ENCODE assay signal across 8 cellular contexts in the genomic region with DNA sequence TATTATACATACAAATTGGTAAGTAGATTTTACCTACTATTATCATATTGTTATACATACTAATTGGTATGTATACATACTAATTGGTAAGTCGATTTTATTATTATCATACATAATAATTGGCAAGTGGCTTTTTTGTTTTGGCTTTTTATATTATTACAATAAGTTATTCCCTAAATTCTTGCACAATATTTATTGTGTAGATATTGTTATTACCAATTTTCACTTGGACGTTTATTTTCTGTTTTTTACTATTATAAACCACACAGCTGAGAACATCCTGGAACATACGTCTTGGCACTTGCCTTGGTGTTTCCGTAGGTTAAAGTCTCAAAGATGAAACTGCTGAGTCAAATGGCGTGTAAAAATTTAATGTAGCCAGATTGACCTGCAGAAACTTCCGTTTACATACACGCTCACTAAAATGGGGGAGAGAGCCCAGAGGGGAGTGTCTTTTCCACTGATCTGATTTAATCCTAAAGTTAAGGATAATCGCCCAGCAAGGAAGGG. TPM values are rescaled to one million over a fixed set of nuclear protein-coding genes. Genes with fewer than 3 reads are reported as not detected.
DNase-seq lines count a peak whose midpoint lies in the region; ATAC-seq and TF ChIP-seq lines count a peak whose summit lies in the region.

No MANE protein-coding gene starts in this region.

- peak; percentile 9 for ATAC-seq in GM21737 (IDR thresholded peaks at IDR 0.05; ENCODE audit: unreplicated experiment)

- TF ChIP-seq EP300 in ovary (IDR thresholded peaks at IDR 0.05) = no peak

- peak overlapping the region; percentile 98 to 99 for H3K27ac ChIP-seq in ovary

- H3K4me3 ChIP-seq in endocrine pancreas (ENCODE audit: control insufficient read depth, insufficient read depth, low read length) (peak overlapping the region; percentile 58), ovary (peak overlapping the region; percentile 83)

- DNase-seq in CD1c-positive myeloid dendritic cell (ENCODE audit: extremely low spot score) (peak; percentile 64), ovary (no peak), NCI-H1930 (lab: John Stamatoyannopoulos, UW) (no peak), NCI-H2227 treated with DMSO at 0.1 percent for 48 hours (lab: John Stamatoyannopoulos, UW) (no peak), HEK293T (ENCODE audit: extremely low spot score) (no peak)

- no peaks in the 10 kb centered on the region for H3K36me3 ChIP-seq in endocrine pancreas (ENCODE audit: control insufficient read depth, insufficient read depth, low read length)
- H3K36me3 ChIP-seq in ovary = no peaks in the 10 kb centered on the region

- intact Hi-C loops in ovary (cut with DNase I) = no loop called here

- H3K9ac ChIP-seq in endocrine pancreas (ENCODE audit: control insufficient read depth, insufficient read depth, low read length) = no peak overlapping the region

- TF ChIP-seq POLR2A in ovary (IDR thresholded peaks at IDR 0.05) = no peak

- CTCF ChIA-PET in HEK293T (lab: Yijun Ruan, JAX) = interaction anchor here (1.2 kb wide), 2 partner anchors 11 to 12 kb away, joined by 3 to 5 read pairs; no protein-coding TSS in a partner anchor

- WGBS in ovary, 3 donors = 3 to 6% (median 5%) methylated on average over 8 of the region's 8 CpGs

- H3K4me1 ChIP-seq in endocrine pancreas (ENCODE audit: control insufficient read depth, insufficient read depth, low read length) (no peaks in the 10 kb centered on the region), ovary (ENCODE audit: insufficient read depth) (no peaks in the 10 kb centered on the region)

- H3K9me3 ChIP-seq in endocrine pancreas (ENCODE audit: control insufficient read depth, low read length) = no peaks in the 10 kb centered on the region
- H3K9me3 ChIP-seq in ovary = no peaks in the 10 kb centered on the region

- H3K27me3 ChIP-seq in endocrine pancreas (ENCODE audit: control insufficient read depth, insufficient read depth, low read length) = no peaks in the 10 kb centered on the region
- no peaks in the 10 kb centered on the region for H3K27me3 ChIP-seq in ovary

- TF ChIP-seq CTCF in ovary (IDR thresholded peaks at IDR 0.05) = no peak

- POLR2A ChIA-PET in HEK293T (lab: Yijun Ruan, JAX) = interaction anchor here (0.7 to 2.3 kb wide), 13 partner anchors 9 to 179 kb away, joined by 3 to 22 read pairs (median 5); partner anchors contain the start of gene PHOSPHO1

TF ChIP-seq in PFSK-1, 5 proteins besides CTCF, POLR2A, EP300 and RAD21:
- 0 out of 2 replicates have a peak, but pooled peaks have one; percentile 18 for TF ChIP-seq TAF1 (IDR thresholded peaks at IDR 0.05; ENCODE audit: borderline replicate concordance, insufficient read depth, low read length)
- no peak for TF ChIP-seq FOXP2 (optimal IDR thresholded peaks at IDR 0.05; ENCODE audit: borderline replicate concordance, extremely low read depth, extremely low read length, insufficient read depth)

TF ChIP-seq in HEK293T, 16 proteins besides CTCF, POLR2A, EP300 and RAD21:
- TF ChIP-seq, protein P1, sequence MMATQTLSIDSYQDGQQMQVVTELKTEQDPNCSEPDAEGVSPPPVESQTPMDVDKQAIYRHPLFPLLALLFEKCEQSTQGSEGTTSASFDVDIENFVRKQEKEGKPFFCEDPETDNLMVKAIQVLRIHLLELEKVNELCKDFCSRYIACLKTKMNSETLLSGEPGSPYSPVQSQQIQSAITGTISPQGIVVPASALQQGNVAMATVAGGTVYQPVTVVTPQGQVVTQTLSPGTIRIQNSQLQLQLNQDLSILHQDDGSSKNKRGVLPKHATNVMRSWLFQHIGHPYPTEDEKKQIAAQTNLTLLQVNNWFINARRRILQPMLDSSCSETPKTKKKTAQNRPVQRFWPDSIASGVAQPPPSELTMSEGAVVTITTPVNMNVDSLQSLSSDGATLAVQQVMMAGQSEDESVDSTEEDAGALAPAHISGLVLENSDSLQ (IDR thresholded peaks at IDR 0.05) = no peak
- TF ChIP-seq SP1 (IDR thresholded peaks at IDR 0.05) (no peak), SUZ12 (IDR thresholded peaks at IDR 0.05) (no peak), FOXM1 (IDR thresholded peaks at IDR 0.05; ENCODE audit: borderline replicate concordance) (no peak), TARDBP (IDR thresholded peaks at IDR 0.05) (no peak), CTBP1 (IDR thresholded peaks at IDR 0.05; ENCODE audit: borderline replicate concordance) (no peak), FOXA1 (IDR thresholded peaks at IDR 0.05) (no peak), BHLHE40 (IDR thresholded peaks at IDR 0.05; ENCODE audit: borderline replicate concordance) (no peak), ARNT (IDR thresholded peaks at IDR 0.05) (no peak), NFRKB (IDR thresholded peaks at IDR 0.05) (no peak), HDGF (IDR thresholded peaks at IDR 0.05; ENCODE audit: borderline replicate concordance) (no peak), FOXK2 (IDR thresholded peaks at IDR 0.05) (no peak), L3MBTL2 (conservative IDR thresholded peaks at IDR 0.05) (no peak), ELF4 (IDR thresholded peaks at IDR 0.05) (no peak), ZNF384 (IDR thresholded peaks at IDR 0.05) (no peak), LEF1 (IDR thresholded peaks at IDR 0.05; ENCODE audit: borderline replicate concordance) (no peak)

RNA-seq across cellular contexts. Expression of gene GNGT2, which starts 18.9 kb away (rescaled TPM):
- polyA plus RNA-seq in PFSK-1 (2012; ENCODE audit: insufficient read length, low read depth) = not detected
- 1 to 10 TPM in 6 of 7 donors, under 1 TPM in 1; 0.48 to 2.9 (median 1.5) TPM for total RNA-seq in ovary
- 1 to 10 TPM; 2.6 to 4.6 TPM for polyA plus RNA-seq in ovary

RNA-seq across cellular contexts. Expression of gene ABI3, which starts 19.0 kb away (rescaled TPM):
- polyA plus RNA-seq in PFSK-1 (2012; ENCODE audit: insufficient read length, low read depth) = 2.3 TPM
- total RNA-seq in ovary = 1 to 10 TPM; 2.3 to 6.7 (median 4.4) TPM
- 1 to 10 TPM; 3.5 to 4.6 TPM for polyA plus RNA-seq in ovary

RNA-seq across cellular contexts. Expression of gene PHOSPHO1, which starts 39.1 kb away (rescaled TPM):
- polyA plus RNA-seq in PFSK-1 (2012; ENCODE audit: insufficient read length, low read depth) = not detected
- total RNA-seq in ovary = under 1 TPM in 3 of 7 donors, not detected in 4; 0.23 to 0.92 (median 0.26) TPM
- under 1 TPM in 1 of 2 donors, not detected in 1; 0.24 TPM for polyA plus RNA-seq in ovary

RNA-seq across cellular contexts. Expression of gene B4GALNT2, which starts 58.9 kb away (rescaled TPM):
- polyA plus RNA-seq in PFSK-1 (2012; ENCODE audit: insufficient read length, low read depth) = not detected
- under 1 TPM in 4 of 7 donors, not detected in 3; under 0.01 to 0.03 (median 0.03) TPM for total RNA-seq in ovary
- not detected for polyA plus RNA-seq in ovary
